ENCODE assay signal across 8 cellular contexts in genomic region chr6:28895131-28895812, GRCh38. TPM values are rescaled to one million over a fixed set of nuclear protein-coding genes. Genes with fewer than 3 reads are reported as not detected.
DNase-seq lines count a peak whose midpoint lies in the region; ATAC-seq and TF ChIP-seq lines count a peak whose summit lies in the region.

No MANE protein-coding gene starts in this region.

- TF ChIP-seq CTCF in right atrium auricular region (IDR thresholded peaks at IDR 0.05), result no peak
- TF ChIP-seq CTCF in prostate gland (IDR thresholded peaks at IDR 0.05), result peak in 1 of 4 experiments; percentile 4

- DNase-seq in NCI-H1694 (lab: John Stamatoyannopoulos, UW) (peak; percentile 90), anterior cingulate cortex (lab: John Stamatoyannopoulos, UW) (peak; percentile 3 to 94 (median 80)), right atrium auricular region (ENCODE audit: low spot score) (peak; percentile 96), prostate gland (ENCODE audit: low spot score) (peak; percentile 93)

- peaks cover 9% of the 10 kb centered on the region for H3K36me3 Mint-ChIP-seq in T-helper 1 cell treated with Interleukin-12 subunit alpha and Interleukin-12 subunit beta and Interleukin-4 antibody, amounts not matched to agents 30 μg/mL and 1 μg/mL, for 36 hours (ENCODE audit: low read depth)

- ATAC-seq in HG02884 (IDR thresholded peaks at IDR 0.05; ENCODE audit: unreplicated experiment), result peak; percentile 59

- intact Hi-C loops in prostate gland (cut with DNase I), result loop anchor here (2.0 to 10.0 kb wide), 2 partner anchors 48 to 90 kb away; no protein-coding TSS in a partner anchor

- no peaks in the 10 kb centered on the region for H3K9me3 Mint-ChIP-seq in T-helper 1 cell treated with Interleukin-12 subunit alpha and Interleukin-12 subunit beta and Interleukin-4 antibody, amounts not matched to agents 30 μg/mL and 1 μg/mL, for 36 hours

- peak overlapping the region; percentile 80 to 81 for H3K4me3 ChIP-seq in right atrium auricular region
- peak overlapping the region; percentile 53 to 55 for H3K4me3 ChIP-seq in prostate gland
- peak overlapping the region; percentile 63 for H3K4me3 ChIP-seq in urinary bladder (ENCODE audit: low read depth, low read length)

- peaks cover 7% of the 10 kb centered on the region for H3K27me3 Mint-ChIP-seq in T-helper 1 cell treated with Interleukin-12 subunit alpha and Interleukin-12 subunit beta and Interleukin-4 antibody, amounts not matched to agents 30 μg/mL and 1 μg/mL, for 36 hours (ENCODE audit: low read depth)

- peak; percentile 84 for TF ChIP-seq POLR2A in GM15510 (IDR thresholded peaks at IDR 0.05; ENCODE audit: borderline replicate concordance, extremely low read depth, insufficient read length)
- TF ChIP-seq POLR2A in prostate gland (IDR thresholded peaks at IDR 0.05), result peak; percentile 70

- peak overlapping the region; percentile 100 for H3K27ac Mint-ChIP-seq in T-helper 1 cell treated with Interleukin-12 subunit alpha and Interleukin-12 subunit beta and Interleukin-4 antibody, amounts not matched to agents 30 μg/mL and 1 μg/mL, for 36 hours

- H3K27ac ChIP-seq in right atrium auricular region (peak overlapping the region; percentile 99 to 100), prostate gland (peak overlapping the region; percentile 94 to 99), urinary bladder (ENCODE audit: low read depth) (peak overlapping the region; percentile 96)

- H3K4me1 ChIP-seq in right atrium auricular region, result peaks cover 0 to 6% of the 10 kb centered on the region in 2 donors
- H3K4me1 ChIP-seq in prostate gland (replicated peaks), result no peaks in the 10 kb centered on the region
- no peaks in the 10 kb centered on the region for H3K4me1 ChIP-seq in urinary bladder (ENCODE audit: insufficient read depth)

- WGBS in prostate gland, result 7% methylated on average over 27 of the region's 27 CpGs
- WGBS in urinary bladder, result 8% methylated on average over 27 of the region's 27 CpGs

- peak overlapping the region; percentile 97 for H3K4me3 Mint-ChIP-seq in T-helper 1 cell treated with Interleukin-12 subunit alpha and Interleukin-12 subunit beta and Interleukin-4 antibody, amounts not matched to agents 30 μg/mL and 1 μg/mL, for 36 hours

- H3K27me3 ChIP-seq in right atrium auricular region (no peaks in the 10 kb centered on the region), prostate gland (replicated peaks; ENCODE audit: insufficient read depth) (no peaks in the 10 kb centered on the region)

- peaks cover 20% of the 10 kb centered on the region for H3K4me1 Mint-ChIP-seq in T-helper 1 cell treated with Interleukin-12 subunit alpha and Interleukin-12 subunit beta and Interleukin-4 antibody, amounts not matched to agents 30 μg/mL and 1 μg/mL, for 36 hours (ENCODE audit: low read depth)

- H3K9me3 ChIP-seq in right atrium auricular region, result no peaks in the 10 kb centered on the region
- H3K9me3 ChIP-seq in prostate gland, result no peaks in the 10 kb centered on the region

- no peaks in the 10 kb centered on the region for H3K36me3 ChIP-seq in right atrium auricular region
- no peaks in the 10 kb centered on the region for H3K36me3 ChIP-seq in prostate gland
- H3K36me3 ChIP-seq in urinary bladder (ENCODE audit: insufficient read depth), result no peaks in the 10 kb centered on the region

RNA-seq across cellular contexts. Expression of gene TRIM27, which starts 28.5 kb away (rescaled TPM):
- total RNA-seq in right atrium auricular region, result 10 to 100 TPM; 22.3 to 28.5 TPM
- 10 to 100 TPM; 79.2 to 85.7 TPM for total RNA-seq in prostate gland
- 73.3 TPM for total RNA-seq in urinary bladder
- polyA plus RNA-seq in urinary bladder, result 35.0 TPM

Comparison
In these comparisons a context has a peak if more than half of its experiments do, and no peak if none do; other contexts are left out.
1. Peak in every context shown above with its lines: DNase-seq, ATAC-seq, H3K4me3 ChIP-seq and H3K27ac ChIP-seq.